In the genomic region with DNA sequence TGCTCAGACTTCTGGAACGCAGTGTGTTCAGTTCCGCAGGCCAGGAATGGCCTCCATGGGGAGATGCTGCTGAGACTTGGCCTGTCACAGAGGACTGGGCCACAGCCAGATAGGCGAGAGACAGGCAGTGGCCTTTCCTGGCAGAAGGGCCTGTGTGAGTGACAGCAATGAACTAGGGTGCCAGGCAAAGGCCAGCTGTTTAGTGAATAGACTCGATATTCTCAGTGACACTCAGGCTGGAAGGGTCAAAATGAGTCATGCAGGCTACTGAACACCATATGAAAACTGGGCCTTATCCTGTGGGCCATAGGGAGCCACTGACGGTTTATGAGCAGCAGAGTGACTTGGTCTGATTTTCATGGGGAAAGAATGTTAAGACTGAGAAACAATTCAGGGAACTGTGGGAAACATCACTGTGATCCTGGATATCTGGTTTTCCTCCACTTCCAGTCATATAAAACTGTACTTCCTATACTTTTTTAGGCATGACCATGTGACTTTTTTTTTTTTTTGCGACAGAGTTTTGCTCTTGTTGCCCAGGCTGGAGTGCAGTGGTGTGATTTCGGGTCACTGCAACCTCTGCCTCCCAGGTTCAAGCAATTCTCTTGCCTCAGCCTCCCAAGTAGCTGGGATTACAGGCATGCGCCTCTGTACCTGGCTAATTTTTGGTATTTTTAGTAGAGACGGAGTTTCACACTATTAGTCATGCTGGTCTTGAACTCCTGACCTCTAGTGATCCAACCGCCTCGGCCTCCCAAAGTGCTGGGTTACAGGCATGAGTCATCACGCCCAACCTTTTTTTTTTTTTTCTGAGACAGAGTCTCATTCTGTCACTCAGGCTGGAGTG, we compare ENCODE assay signal across 9 cellular contexts. TPM values are rescaled to one million over a fixed set of nuclear protein-coding genes. Genes with fewer than 3 reads are reported as not detected.
DNase-seq lines count a peak whose midpoint lies in the region; ATAC-seq and TF ChIP-seq lines count a peak whose summit lies in the region.
"Had no signal": no experiment of that assay in that cellular context is flagged by ENCODE, and none has a peak within 500 bp of the region (broad histone marks: within the 10 kb centered on the region; RNA-seq: fewer than 3 reads in every experiment).

No MANE protein-coding gene starts in this region.

- WGBS in mesenchymal stem cell: 28% methylated on average over 10 of the region's 12 CpGs

- DNase-seq in CD1c-positive myeloid dendritic cell (ENCODE audit: extremely low spot score) (peak; percentile 86), colonic mucosa (no peak), mesenchymal stem cell (peak; percentile 89), superior temporal gyrus (ENCODE audit: extremely low spot score) (peak; percentile 83), NCI-H2029 treated with DMSO at 0.1 percent for 48 hours (lab: John Stamatoyannopoulos, UW) (no peak)
- DNase-seq in T-helper 2 cell treated with Interferon-gamma antibody and Interleukin-4, amounts not matched to agents 5 μg/mL and 100 μg/mL, for 36 hours (ENCODE audit: low spot score): peak; percentile 70

- H3K4ac ChIP-seq in mesenchymal stem cell (ENCODE audit: low read depth in 1 of 2, low read length in 2 of 2): no peak overlapping the region

- H2AFZ ChIP-seq in mesenchymal stem cell (ENCODE audit: low read depth, low read length): no peak overlapping the region

- H3K36me3 ChIP-seq in colonic mucosa (no peaks in the 10 kb centered on the region), mesenchymal stem cell (ENCODE audit: control insufficient read depth in 1 of 2, insufficient read depth in 2 of 2, low read depth in 1 of 2, low read length in 2 of 2) (no peaks in the 10 kb centered on the region)
- H3K36me3 ChIP-seq: neutrophil had no signal

- no peak overlapping the region for H3K23ac ChIP-seq in mesenchymal stem cell (ENCODE audit: low read length in 2 of 2)

- peak overlapping the region; percentile 70 for H4K91ac ChIP-seq in mesenchymal stem cell (ENCODE audit: low read length)

- peak overlapping the region; percentile 32 to 59 for H2BK12ac ChIP-seq in mesenchymal stem cell (ENCODE audit: low read length in 2 of 2)

- H3K27ac ChIP-seq in colonic mucosa (peak overlapping the region; percentile 46), mesenchymal stem cell (ENCODE audit: low read length, poor library complexity, severe bottlenecking) (no peak overlapping the region)
- H3K27ac ChIP-seq: neutrophil had no signal

- no peaks in the 10 kb centered on the region for H3K79me1 ChIP-seq in mesenchymal stem cell (replicated peaks; ENCODE audit: low read length, poor library complexity, severe bottlenecking)

- H3K4me2 ChIP-seq in mesenchymal stem cell (ENCODE audit: low read length, poor library complexity, severe bottlenecking): no peak overlapping the region

- H3K14ac ChIP-seq in mesenchymal stem cell (ENCODE audit: low read length in 2 of 2): no peak overlapping the region

- H2BK5ac ChIP-seq in mesenchymal stem cell (ENCODE audit: low read depth, low read length, poor library complexity, severe bottlenecking): no peak overlapping the region

- H3K4me3 Mint-ChIP-seq in T-helper 2 cell treated with Interferon-gamma antibody and Interleukin-4, amounts not matched to agents 5 μg/mL and 100 μg/mL, for 36 hours: no peak overlapping the region

- H3K4me1 ChIP-seq in colonic mucosa: peaks cover 4% of the 10 kb centered on the region
- peaks cover 6% of the 10 kb centered on the region for H3K4me1 ChIP-seq in mesenchymal stem cell (ENCODE audit: control insufficient read depth, insufficient read depth, low read depth, low read length)

- peak overlapping the region; percentile 86 for H4K8ac ChIP-seq in mesenchymal stem cell (ENCODE audit: low read length)

- H2BK120ac ChIP-seq in mesenchymal stem cell (ENCODE audit: low read depth, low read length): no peak overlapping the region

- no peak overlapping the region for H2AK5ac ChIP-seq in mesenchymal stem cell (ENCODE audit: low read length, severe bottlenecking)

- H3K27ac Mint-ChIP-seq in T-helper 2 cell treated with Interferon-gamma antibody and Interleukin-4, amounts not matched to agents 5 μg/mL and 100 μg/mL, for 36 hours: peak overlapping the region; percentile 63

- H3K4me1 Mint-ChIP-seq in T-helper 2 cell treated with Interferon-gamma antibody and Interleukin-4, amounts not matched to agents 5 μg/mL and 100 μg/mL, for 36 hours (ENCODE audit: low read depth): peaks cover 45% of the 10 kb centered on the region

- TF ChIP-seq CTCF in colonic mucosa (IDR thresholded peaks at IDR 0.05): no peak

- no peaks in the 10 kb centered on the region for H3K9me3 Mint-ChIP-seq in T-helper 2 cell treated with Interferon-gamma antibody and Interleukin-4, amounts not matched to agents 5 μg/mL and 100 μg/mL, for 36 hours

- no peaks in the 10 kb centered on the region for H3K9me3 ChIP-seq in colonic mucosa
- H3K9me3 ChIP-seq in mesenchymal stem cell (ENCODE audit: control insufficient read depth, low read length): no peaks in the 10 kb centered on the region
- H3K9me3 ChIP-seq: neutrophil had no signal

- ATAC-seq in GM19397 (IDR thresholded peaks at IDR 0.05; ENCODE audit: unreplicated experiment) (peak; percentile 53), HG03378 (IDR thresholded peaks at IDR 0.05; ENCODE audit: unreplicated experiment) (peak; percentile 73)

- H3K27me3 ChIP-seq in colonic mucosa: no peaks in the 10 kb centered on the region
- no peaks in the 10 kb centered on the region for H3K27me3 ChIP-seq in mesenchymal stem cell (ENCODE audit: control insufficient read depth in 1 of 2, insufficient read depth in 1 of 2, low read length in 2 of 2)
- H3K27me3 ChIP-seq: neutrophil had no signal

- H3K18ac ChIP-seq in mesenchymal stem cell (ENCODE audit: low read depth in 1 of 2, low read length in 2 of 2): peak overlapping the region; percentile 5 to 67

- H3K27me3 Mint-ChIP-seq in T-helper 2 cell treated with Interferon-gamma antibody and Interleukin-4, amounts not matched to agents 5 μg/mL and 100 μg/mL, for 36 hours (ENCODE audit: low read depth): no peaks in the 10 kb centered on the region

- H3K4me3 ChIP-seq in colonic mucosa (no peak overlapping the region), mesenchymal stem cell (ENCODE audit: insufficient read depth in 1 of 2, low read depth in 1 of 2, low read length in 2 of 2) (no peak overlapping the region)

- H3K9ac ChIP-seq in colonic mucosa (ENCODE audit: low read depth in 2 of 2, low read length in 2 of 2) (peak overlapping the region in 1 of 2 donors; percentile 14), mesenchymal stem cell (ENCODE audit: low read length) (peak overlapping the region; percentile 74)

- intact Hi-C loops in colonic mucosa (cut with DNase I): loop anchor here (10.0 kb wide), 1 partner anchor 484 kb away; no protein-coding TSS in a partner anchor

- no peaks in the 10 kb centered on the region for H3K36me3 Mint-ChIP-seq in T-helper 2 cell treated with Interferon-gamma antibody and Interleukin-4, amounts not matched to agents 5 μg/mL and 100 μg/mL, for 36 hours (ENCODE audit: low read depth)

- H2BK15ac ChIP-seq in mesenchymal stem cell (ENCODE audit: low read depth, poor library complexity, severe bottlenecking): no peak overlapping the region

RNA-seq across cellular contexts. Expression of gene NUBP1, which starts 5.2 kb away (rescaled TPM):
- total RNA-seq in colonic mucosa: 10 to 100 TPM; 28.4 to 28.7 TPM
- 21.3 TPM for polyA plus RNA-seq in mesenchymal stem cell (2013, experiment 1 of 2)
- polyA plus RNA-seq in mesenchymal stem cell (2013, experiment 2 of 2): 20.9 TPM

RNA-seq across cellular contexts. Expression of gene TEKT5, which starts 43.7 kb away (rescaled TPM):
- total RNA-seq in colonic mucosa: under 1 TPM; 0.21 to 0.82 TPM
- not detected for polyA plus RNA-seq in mesenchymal stem cell (2013, experiment 1 of 2)
- 0.05 TPM for polyA plus RNA-seq in mesenchymal stem cell (2013, experiment 2 of 2)

Comparison
In these comparisons a context has a peak if more than half of its experiments do, and no peak if none do; other contexts are left out.
1. DNase-seq: peak in CD1c-positive myeloid dendritic cell (single experiment), T-helper 2 cell treated with Interferon-gamma antibody and Interleukin-4, amounts not matched to agents 5 μg/mL and 100 μg/mL, for 36 hours (single experiment), mesenchymal stem cell (single experiment) and superior temporal gyrus (single experiment); none in colonic mucosa (single experiment) and NCI-H2029 treated with DMSO at 0.1 percent for 48 hours (single experiment).